1 cellular context compared by ENCODE assay signal in the genomic region with DNA sequence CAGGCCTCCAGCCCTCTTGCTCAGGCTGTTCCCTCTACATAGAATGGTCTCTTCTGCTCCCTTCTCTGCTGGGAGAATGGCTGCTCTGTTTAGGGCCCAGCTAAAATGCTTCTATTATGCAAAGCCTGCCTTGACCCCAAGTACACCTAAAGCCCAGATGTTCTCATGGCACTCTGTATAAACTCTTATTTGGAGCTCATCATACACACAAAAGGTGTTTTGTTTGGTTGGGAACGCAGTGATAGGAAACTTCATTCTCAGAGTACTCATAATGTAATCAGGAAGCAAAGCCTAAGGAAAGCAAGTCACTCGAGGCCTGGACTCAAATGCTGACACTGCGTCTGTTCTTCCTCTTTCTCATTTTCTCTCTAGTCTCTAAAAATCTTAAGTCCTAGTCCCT.
TF ChIP-seq lines count a peak whose summit lies in the region.

No MANE protein-coding gene starts in this region.

TF ChIP-seq in K562, 482 proteins besides CTCF, POLR2A, EP300 and RAD21:
- peak; percentile 25; the same call in 1 of the 2 replicates for TF ChIP-seq MAFK (IDR thresholded peaks at IDR 0.05; ENCODE audit: low read length)
- no peak for TF ChIP-seq TAL1 (IDR thresholded peaks at IDR 0.05)
- 0 out of 2 replicates have a peak, but pooled peaks have one; percentile 16 for TF ChIP-seq MAFG (tag; conservative IDR thresholded peaks at IDR 0.05)
- peak; percentile 52 for TF ChIP-seq ZNF316 (IDR thresholded peaks at IDR 0.05)
- TF ChIP-seq, protein P1, sequence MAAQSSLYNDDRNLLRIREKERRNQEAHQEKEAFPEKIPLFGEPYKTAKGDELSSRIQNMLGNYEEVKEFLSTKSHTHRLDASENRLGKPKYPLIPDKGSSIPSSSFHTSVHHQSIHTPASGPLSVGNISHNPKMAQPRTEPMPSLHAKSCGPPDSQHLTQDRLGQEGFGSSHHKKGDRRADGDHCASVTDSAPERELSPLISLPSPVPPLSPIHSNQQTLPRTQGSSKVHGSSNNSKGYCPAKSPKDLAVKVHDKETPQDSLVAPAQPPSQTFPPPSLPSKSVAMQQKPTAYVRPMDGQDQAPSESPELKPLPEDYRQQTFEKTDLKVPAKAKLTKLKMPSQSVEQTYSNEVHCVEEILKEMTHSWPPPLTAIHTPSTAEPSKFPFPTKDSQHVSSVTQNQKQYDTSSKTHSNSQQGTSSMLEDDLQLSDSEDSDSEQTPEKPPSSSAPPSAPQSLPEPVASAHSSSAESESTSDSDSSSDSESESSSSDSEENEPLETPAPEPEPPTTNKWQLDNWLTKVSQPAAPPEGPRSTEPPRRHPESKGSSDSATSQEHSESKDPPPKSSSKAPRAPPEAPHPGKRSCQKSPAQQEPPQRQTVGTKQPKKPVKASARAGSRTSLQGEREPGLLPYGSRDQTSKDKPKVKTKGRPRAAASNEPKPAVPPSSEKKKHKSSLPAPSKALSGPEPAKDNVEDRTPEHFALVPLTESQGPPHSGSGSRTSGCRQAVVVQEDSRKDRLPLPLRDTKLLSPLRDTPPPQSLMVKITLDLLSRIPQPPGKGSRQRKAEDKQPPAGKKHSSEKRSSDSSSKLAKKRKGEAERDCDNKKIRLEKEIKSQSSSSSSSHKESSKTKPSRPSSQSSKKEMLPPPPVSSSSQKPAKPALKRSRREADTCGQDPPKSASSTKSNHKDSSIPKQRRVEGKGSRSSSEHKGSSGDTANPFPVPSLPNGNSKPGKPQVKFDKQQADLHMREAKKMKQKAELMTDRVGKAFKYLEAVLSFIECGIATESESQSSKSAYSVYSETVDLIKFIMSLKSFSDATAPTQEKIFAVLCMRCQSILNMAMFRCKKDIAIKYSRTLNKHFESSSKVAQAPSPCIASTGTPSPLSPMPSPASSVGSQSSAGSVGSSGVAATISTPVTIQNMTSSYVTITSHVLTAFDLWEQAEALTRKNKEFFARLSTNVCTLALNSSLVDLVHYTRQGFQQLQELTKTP (IDR thresholded peaks at IDR 0.05; ENCODE audit: low read depth in 1 of 2, partially characterized antibody in 2 of 2): no peak
